In the genomic region with DNA sequence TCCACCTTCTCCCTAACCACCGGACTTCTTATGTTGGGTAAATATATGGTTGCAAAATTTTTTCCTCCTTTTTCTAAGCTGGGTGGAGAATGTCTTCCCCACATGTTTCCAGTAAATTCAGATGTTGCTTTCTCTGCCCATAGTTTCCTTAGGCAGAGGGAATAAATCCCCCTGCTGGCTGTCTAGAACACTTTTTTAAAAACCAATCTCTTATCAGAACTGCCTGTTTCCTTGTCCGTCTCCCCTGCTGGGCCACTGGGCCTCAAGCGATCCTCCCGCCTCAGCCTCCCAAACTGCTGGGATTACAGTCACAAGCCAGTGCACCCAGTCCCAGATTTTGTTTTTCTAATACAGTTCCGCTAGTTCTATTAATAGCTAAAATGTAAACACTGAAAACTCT, we compare ENCODE assay signal across 17 cellular contexts. TPM values are rescaled to one million over a fixed set of nuclear protein-coding genes. Genes with fewer than 3 reads are reported as not detected.
DNase-seq lines count a peak whose midpoint lies in the region; ATAC-seq and TF ChIP-seq lines count a peak whose summit lies in the region.
"Had no signal": no experiment of that assay in that cellular context is flagged by ENCODE, and none has a peak within 500 bp of the region (broad histone marks: within the 10 kb centered on the region; RNA-seq: fewer than 3 reads in every experiment).

No MANE protein-coding gene starts in this region.

- TF ChIP-seq CTCF in cardiac muscle cell (IDR thresholded peaks at IDR 0.05; ENCODE audit: low read depth, low read length) (peak; percentile 20), OCI-LY3 (IDR thresholded peaks at IDR 0.05; ENCODE audit: low read depth, low read length) (peak; percentile 42), endodermal cell (conservative IDR thresholded peaks at IDR 0.05) (peak; percentile 52), smooth muscle cell (IDR thresholded peaks at IDR 0.05; ENCODE audit: borderline replicate concordance, insufficient read depth, poor library complexity, severe bottlenecking) (no peak)

- H3K27ac ChIP-seq in cardiac muscle cell (no peak overlapping the region), OCI-LY3 (ENCODE audit: low read length) (no peak overlapping the region), endodermal cell (ENCODE audit: low read depth, low read length) (no peak overlapping the region), smooth muscle cell (ENCODE audit: low read depth) (no peak overlapping the region)
- H3K27ac ChIP-seq: colonic mucosa, heart right ventricle had no signal

- H3K4me3 ChIP-seq in cardiac muscle cell = no peak overlapping the region
- no peak overlapping the region for H3K4me3 ChIP-seq in OCI-LY3 (ENCODE audit: low read length)
- H3K4me3 ChIP-seq in endodermal cell (ENCODE audit: low read length) = no peak overlapping the region
- H3K4me3 ChIP-seq in smooth muscle cell = no peak overlapping the region
- H3K4me3 ChIP-seq: colonic mucosa, heart right ventricle had no signal

- H3F3A ChIP-seq in smooth muscle cell (ENCODE audit: low read depth) = no peaks in the 10 kb centered on the region

- H3K36me3 ChIP-seq in cardiac muscle cell = no peaks in the 10 kb centered on the region
- H3K36me3 ChIP-seq in OCI-LY3 (replicated peaks; ENCODE audit: low read depth, low read length) = no peaks in the 10 kb centered on the region
- no peaks in the 10 kb centered on the region for H3K36me3 ChIP-seq in endodermal cell (ENCODE audit: control insufficient read depth, insufficient read depth, low read length)
- H3K36me3 ChIP-seq in smooth muscle cell (ENCODE audit: low read depth) = no peaks in the 10 kb centered on the region
- H3K36me3 ChIP-seq: colonic mucosa, heart right ventricle had no signal

- H3K4me1 ChIP-seq in cardiac muscle cell (ENCODE audit: low read depth) = no peaks in the 10 kb centered on the region
- peaks cover 20% of the 10 kb centered on the region for H3K4me1 ChIP-seq in OCI-LY3 (ENCODE audit: low read length)
- peaks cover 7% of the 10 kb centered on the region for H3K4me1 ChIP-seq in endodermal cell (ENCODE audit: control insufficient read depth, insufficient read depth, low read length)
- no peaks in the 10 kb centered on the region for H3K4me1 ChIP-seq in smooth muscle cell (ENCODE audit: low read depth)
- H3K4me1 ChIP-seq: colonic mucosa, heart right ventricle had no signal

- no peaks in the 10 kb centered on the region for H3K9me3 ChIP-seq in cardiac muscle cell (ENCODE audit: low read depth)
- no peaks in the 10 kb centered on the region for H3K9me3 ChIP-seq in OCI-LY3 (ENCODE audit: insufficient read depth, low read length)
- H3K9me3 ChIP-seq in endodermal cell (ENCODE audit: control insufficient read depth, low read length) = no peaks in the 10 kb centered on the region
- H3K9me3 ChIP-seq in smooth muscle cell (replicated peaks; ENCODE audit: low read depth) = no peaks in the 10 kb centered on the region
- H3K9me3 ChIP-seq: colonic mucosa, heart right ventricle had no signal

- no peaks in the 10 kb centered on the region for H4K20me1 ChIP-seq in OCI-LY3 (ENCODE audit: insufficient read depth, low read length)
- H4K20me1 ChIP-seq in smooth muscle cell (ENCODE audit: low read depth) = no peaks in the 10 kb centered on the region

- no peak overlapping the region for H3K9ac ChIP-seq in OCI-LY3 (ENCODE audit: low read length)
- H3K9ac ChIP-seq in endodermal cell (ENCODE audit: extremely low read depth, low read length, poor library complexity, severe bottlenecking) = no peak overlapping the region
- H3K9ac ChIP-seq in smooth muscle cell (ENCODE audit: low read depth) = no peak overlapping the region

- intact Hi-C loops in Right ventricle myocardium inferior (cut with DNase I) = no loop called here
- intact Hi-C loops in head of caudate nucleus (cut with DNase I) = no loop called here

- no peak overlapping the region for H3K27ac Mint-ChIP-seq in endodermal cell
- H3K27ac Mint-ChIP-seq: CD14-positive monocyte had no signal

- no peak overlapping the region for H2AFZ ChIP-seq in OCI-LY3 (ENCODE audit: low read depth, low read length)
- H2AFZ ChIP-seq in smooth muscle cell (ENCODE audit: low read depth) = no peak overlapping the region

- H3K79me2 ChIP-seq in OCI-LY3 (ENCODE audit: low read length) (no peaks in the 10 kb centered on the region), smooth muscle cell (ENCODE audit: low read depth) (no peaks in the 10 kb centered on the region)

- no peak overlapping the region for H3K4me3 Mint-ChIP-seq in endodermal cell
- H3K4me3 Mint-ChIP-seq: CD14-positive monocyte had no signal

- ATAC-seq in Right ventricle myocardium inferior = no peak
- ATAC-seq in HG03097 (IDR thresholded peaks at IDR 0.05; ENCODE audit: low FRiP score, unreplicated experiment) = no peak
- ATAC-seq in HG02588 (IDR thresholded peaks at IDR 0.05; ENCODE audit: unreplicated experiment) = no peak
- ATAC-seq: heart right ventricle had no signal

- H3K9me3 Mint-ChIP-seq in endodermal cell = no peaks in the 10 kb centered on the region
- H3K9me3 Mint-ChIP-seq: CD14-positive monocyte had no signal

- H3K27me3 ChIP-seq in cardiac muscle cell = peaks cover 3% of the 10 kb centered on the region
- H3K27me3 ChIP-seq in OCI-LY3 (ENCODE audit: low read depth, low read length) = peaks cover 71% of the 10 kb centered on the region
- peaks cover 37% of the 10 kb centered on the region for H3K27me3 ChIP-seq in endodermal cell (ENCODE audit: control insufficient read depth, insufficient read depth, low read length, poor library complexity, severe bottlenecking)
- H3K27me3 ChIP-seq in smooth muscle cell (ENCODE audit: low read depth) = peaks cover 6% of the 10 kb centered on the region
- H3K27me3 ChIP-seq: colonic mucosa had no signal

- H3K4me2 ChIP-seq in OCI-LY3 (ENCODE audit: low read length) (no peak overlapping the region; the same call in 1 of the 2 replicates), smooth muscle cell (no peak overlapping the region)

- peaks cover 2% of the 10 kb centered on the region for H3K4me1 Mint-ChIP-seq in endodermal cell
- H3K4me1 Mint-ChIP-seq: CD14-positive monocyte had no signal

- H3K27me3 Mint-ChIP-seq in endodermal cell (ENCODE audit: insufficient read depth) = peaks cover 17% of the 10 kb centered on the region

- DNase-seq in cardiac muscle cell (ENCODE audit: low read depth in 1 of 2, low spot score in 1 of 2) (no peak), Right ventricle myocardium inferior (ENCODE audit: missing footprints) (no peak), endodermal cell (no peak), head of caudate nucleus (no peak), smooth muscle cell (lab: John Stamatoyannopoulos, UW; ENCODE audit: unreplicated experiment) (no peak)
- DNase-seq: activated CD4-positive, alpha-beta T cell treated with anti-CD3 and anti-CD28 coated beads, Interleukin-2, amount 50 U/mL, for 1 hour; colonic mucosa; H7; heart right ventricle; NCI-H2227 treated with DMSO at 0.1 percent for 48 hours; stimulated activated CD8-positive, alpha-beta memory T cell treated with anti-CD3 and anti-CD28 coated beads, Interleukin-4, amount 100 ng/mL, for 48 hours had no signal

- whole genome bisulfite sequencing in endodermal cell (ENCODE audit: insufficient coverage in 1 of 2, insufficient read length in 1 of 2), 2 experiments = 80 to 96% methylated on average over 1 to 4 of the region's 5 CpGs
- WGBS in smooth muscle cell (ENCODE audit: low lambda C conversion rate) = 80% methylated on average over 5 of the region's 5 CpGs

- H3K36me3 Mint-ChIP-seq in endodermal cell (ENCODE audit: low read depth) = no peaks in the 10 kb centered on the region
- H3K36me3 Mint-ChIP-seq: CD14-positive monocyte had no signal

RNA-seq across cellular contexts. Expression of a gene that starts 9.9 kb away (rescaled TPM):
- total RNA-seq in cardiac muscle cell (0.95 and 3.0 TPM in 2 replicates), Right ventricle myocardium inferior (0.95 TPM), endodermal cell (100 to 1,000 TPM; 304 to 580 TPM), smooth muscle cell (3.0 and 5.7 TPM in 2 replicates)
- polyA plus RNA-seq in cardiac muscle cell (7.5 and 8.5 TPM in 2 replicates), smooth muscle cell (9.5 and 42.9 TPM in 2 replicates)
- polyA plus RNA-seq in endodermal cell (2013, experiment 1 of 2) = 59.9 TPM
- polyA plus RNA-seq in endodermal cell (2013, experiment 2 of 2) = 51.6 TPM
- total RNA-seq: liver, urinary bladder had no signal
- polyA plus RNA-seq: CD14-positive monocyte had no signal

RNA-seq across cellular contexts. Expression of a gene that starts 43.7 kb away (rescaled TPM):
- 84.6 and 87.4 TPM in 2 replicates for total RNA-seq in cardiac muscle cell
- 150 and 156 TPM in 2 replicates for polyA plus RNA-seq in cardiac muscle cell
- total RNA-seq in Right ventricle myocardium inferior = 114 TPM
- total RNA-seq in endodermal cell = 10 to 100 TPM; 83.3 to 90.1 TPM
- 77.8 TPM for polyA plus RNA-seq in endodermal cell (2013, experiment 1 of 2)
- polyA plus RNA-seq in endodermal cell (2013, experiment 2 of 2) = 69.9 TPM
- 90.7 and 99.5 TPM in 2 replicates for total RNA-seq in smooth muscle cell
- 169 and 206 TPM in 2 replicates for polyA plus RNA-seq in smooth muscle cell

RNA-seq across cellular contexts. Expression of a gene that starts 51.5 kb away (rescaled TPM):
- 51.2 and 62.9 TPM in 2 replicates for total RNA-seq in cardiac muscle cell
- polyA plus RNA-seq in cardiac muscle cell = 85.4 and 89.3 TPM in 2 replicates
- 364 TPM for total RNA-seq in Right ventricle myocardium inferior
- total RNA-seq in endodermal cell = 10 to 100 TPM; 63.2 to 69.1 TPM
- polyA plus RNA-seq in endodermal cell (2013, experiment 1 of 2) = 39.0 TPM
- 41.4 TPM for polyA plus RNA-seq in endodermal cell (2013, experiment 2 of 2)
- total RNA-seq in smooth muscle cell = 5.9 and 6.4 TPM in 2 replicates
- polyA plus RNA-seq in smooth muscle cell = 2.9 and 11.0 TPM in 2 replicates

RNA-seq across cellular contexts. Expression of a gene that starts 55.8 kb away (rescaled TPM):
- not detected in 2 replicates for total RNA-seq in cardiac muscle cell
- polyA plus RNA-seq in cardiac muscle cell = not detected in 2 replicates
- not detected for total RNA-seq in Right ventricle myocardium inferior
- total RNA-seq in endodermal cell = not detected
- not detected for polyA plus RNA-seq in endodermal cell (2013, experiment 1 of 2)
- not detected for polyA plus RNA-seq in endodermal cell (2013, experiment 2 of 2)
- not detected in 2 replicates for total RNA-seq in smooth muscle cell
- polyA plus RNA-seq in smooth muscle cell = not detected in 2 replicates
- total RNA-seq: colonic mucosa, H7, heart right ventricle, liver, urinary bladder had no signal
- polyA plus RNA-seq: CD14-positive monocyte, heart right ventricle, liver, urinary bladder had no signal

Comparison
In these comparisons a context has a peak if more than half of its experiments do, and no peak if none do; other contexts are left out.
1. RNA of a gene that starts 9.9 kb away (total RNA-seq): 304 to 580 TPM in endodermal cell; 3.0 to 5.7 TPM in smooth muscle cell, 0.95 to 3.0 TPM in cardiac muscle cell and 0.95 TPM in Right ventricle myocardium inferior (single experiment); every median in the first group is over 10 times any median in the second.